In genomic region chr1:195820925-195821324, GRCh38 we compare ENCODE assay signal across 33 cellular contexts.
"Had no signal": no experiment of that assay in that cellular context is flagged by ENCODE, and none has a peak within 500 bp of the region (broad histone marks: within the 10 kb centered on the region; RNA-seq: fewer than 3 reads in every experiment).

No MANE protein-coding gene starts in this region.

- H3K4me1 ChIP-seq: adrenal gland, ascending aorta, body of pancreas, breast epithelium had no signal

- H3K9me3 ChIP-seq: adrenal gland, body of pancreas had no signal

- H3K27me3 ChIP-seq: adrenal gland, ascending aorta, body of pancreas, brain microvascular endothelial cell, breast epithelium, cardiac muscle cell had no signal

- DNase-seq: activated effector memory CD4-positive, alpha-beta T cell treated with anti-CD3 and anti-CD28 coated beads, Interleukin-2, amount 50 U/mL, for 16 hours; activated effector memory CD4-positive, alpha-beta T cell treated with Interleukin-2 at 50 U/mL for 16 hours; activated gamma-delta T cell; activated gamma-delta T cell treated with Interleukin-2 at 50 U/mL for 16 hours; activated naive CD4-positive, alpha-beta T cell; activated naive CD4-positive, alpha-beta T cell treated with anti-CD3 and anti-CD28 coated beads for 36 hours; activated naive CD4-positive, alpha-beta T cell treated with anti-CD3 and anti-CD28 coated beads, Interleukin-2, amount 10 ng/mL, durations not matched to agents 7 days and 5 days; activated naive CD4-positive, alpha-beta T cell treated with anti-CD3 and anti-CD28 coated beads, Interleukin-2, amount 50 U/mL, for 16 hours; activated naive CD4-positive, alpha-beta T cell treated with Interleukin-2 at 50 U/mL for 16 hours; activated naive CD8-positive, alpha-beta T cell treated with anti-CD3 and anti-CD28 coated beads for 36 hours; activated naive CD8-positive, alpha-beta T cell treated with anti-CD3 and anti-CD28 coated beads, Interleukin-2, amount 10 ng/mL, durations not matched to agents 7 days and 5 days; activated naive CD8-positive, alpha-beta T cell treated with anti-CD3 and anti-CD28 coated beads, Interleukin-2, amount 50 U/mL, for 24 hours; activated T-cell treated with anti-CD3 and anti-CD28 coated beads, Interleukin-2, amount 50 U/mL, for 24 hours; activated T-cell treated with anti-CD3 and anti-CD28 coated beads, Interleukin-2, amount 50 U/mL, for 4 hours; activated T-cell treated with anti-CD3 and anti-CD28 coated beads, Interleukin-2, amount 50 U/mL, for 48 hours; activated T-cell treated with anti-CD3 and anti-CD28 coated beads, Interleukin-2, amount 50 U/mL, for 72 hours; adrenal gland; amniotic stem cell; amygdala; anterior cingulate cortex; aorta; body of pancreas; brain microvascular endothelial cell; caudate nucleus; central memory CD4-positive, alpha-beta T cell; cerebellar nuclear complex had no signal

- ATAC-seq: activated naive CD4-positive, alpha-beta T cell treated with anti-CD3 and anti-CD28 coated beads, Interleukin-2, amount 50 U/mL, for 72 hours; activated naive CD8-positive, alpha-beta T cell treated with anti-CD3 and anti-CD28 coated beads, Interleukin-2, amount 50 U/mL, for 24 hours; activated T-cell treated with anti-CD3 and anti-CD28 coated beads, Interleukin-2, amount 50 U/mL, for 4 hours; activated T-cell treated with anti-CD3 and anti-CD28 coated beads, Interleukin-2, amount 50 U/mL, for 72 hours; activated T-helper 17 cell treated with anti-CD3 and anti-CD28 coated beads, Interleukin-2, amount 50 U/mL, for 72 hours; body of pancreas had no signal

- H3K4me3 ChIP-seq: adrenal gland, ascending aorta, body of pancreas, breast epithelium, cardiac muscle cell had no signal

- H3K36me3 ChIP-seq: adrenal gland, ascending aorta, brain microvascular endothelial cell, breast epithelium, cardiac muscle cell had no signal

- H3K27ac ChIP-seq: adrenal gland, ascending aorta, body of pancreas, brain microvascular endothelial cell, breast epithelium, cardiac muscle cell had no signal

- FAIRE-seq: astrocyte, bronchial epithelial cell had no signal
